In genomic region chr2:62456721-62457539, GRCh38 we compare ENCODE assay signal across 8 cellular contexts. TPM values are rescaled to one million over a fixed set of nuclear protein-coding genes. Genes with fewer than 3 reads are reported as not detected.
DNase-seq lines count a peak whose midpoint lies in the region; ATAC-seq and TF ChIP-seq lines count a peak whose summit lies in the region.

No MANE protein-coding gene starts in this region.

- peaks cover 7% of the 10 kb centered on the region for H3K27me3 Mint-ChIP-seq in activated T-cell treated with anti-CD3 and anti-CD28 coated beads, Interleukin-2, amount 50 U/mL, for 4 hours (ENCODE audit: low read depth)

- ATAC-seq in GM19452 (IDR thresholded peaks at IDR 0.05; ENCODE audit: unreplicated experiment): peak; percentile 89
- ATAC-seq in HG03565 (IDR thresholded peaks at IDR 0.05; ENCODE audit: unreplicated experiment): peak; percentile 69
- peak; percentile 89 to 91 for ATAC-seq in activated T-cell treated with anti-CD3 and anti-CD28 coated beads, Interleukin-2, amount 50 U/mL, for 4 hours

- no peaks in the 10 kb centered on the region for H3K36me3 Mint-ChIP-seq in activated T-cell treated with anti-CD3 and anti-CD28 coated beads, Interleukin-2, amount 50 U/mL, for 4 hours (ENCODE audit: insufficient read depth)

- H3K4me3 ChIP-seq in OCI-LY3 (ENCODE audit: low read length) (peak overlapping the region; percentile 82), esophagus (ENCODE audit: low read depth in 1 of 2, low read length in 2 of 2) (peak overlapping the region; percentile 67 to 68), muscle layer of colon (ENCODE audit: low read depth in 1 of 2, low read length in 2 of 2) (peak overlapping the region; percentile 54 to 80)

- H3K4me1 ChIP-seq in OCI-LY3 (ENCODE audit: low read length) (peaks cover 6% of the 10 kb centered on the region; the same call in 1 of the 2 replicates), esophagus (ENCODE audit: control insufficient read depth in 2 of 2, insufficient read depth in 2 of 2, low read length in 1 of 2) (peaks cover 0 to 27% of the 10 kb centered on the region in 2 donors), muscle layer of colon (ENCODE audit: insufficient read depth, low read length) (peaks cover 31% of the 10 kb centered on the region)

- peak overlapping the region; percentile 78 for H3K4me2 ChIP-seq in OCI-LY3 (ENCODE audit: low read length)

- H4K20me1 ChIP-seq in OCI-LY3 (ENCODE audit: insufficient read depth, low read length): no peaks in the 10 kb centered on the region

- peak overlapping the region; percentile 42 for H3K4me3 Mint-ChIP-seq in activated T-cell treated with anti-CD3 and anti-CD28 coated beads, Interleukin-2, amount 50 U/mL, for 4 hours

- H3K9ac ChIP-seq in OCI-LY3 (ENCODE audit: low read length): peak overlapping the region; percentile 44
- peak overlapping the region; percentile 24 for H3K9ac ChIP-seq in muscle layer of colon (ENCODE audit: low read length)

- H3K79me2 ChIP-seq in OCI-LY3 (ENCODE audit: low read length): no peaks in the 10 kb centered on the region

- WGBS in esophagus, 2 donors: 5% methylated on average over 50 to 52 of the region's 52 CpGs

- H3K27me3 ChIP-seq in OCI-LY3 (ENCODE audit: low read depth, low read length) (no peaks in the 10 kb centered on the region), esophagus (ENCODE audit: control insufficient read depth in 1 of 2, insufficient read depth in 2 of 2, low read length in 2 of 2) (no peaks in the 10 kb centered on the region), muscle layer of colon (ENCODE audit: control insufficient read depth in 1 of 2, insufficient read depth in 2 of 2, low read length in 2 of 2) (no peaks in the 10 kb centered on the region)

- no peak overlapping the region for H3K27ac ChIP-seq in OCI-LY3 (ENCODE audit: low read length)
- H3K27ac ChIP-seq in esophagus (ENCODE audit: low read depth in 2 of 2, low read length in 1 of 2): peak overlapping the region; percentile 85 to 89
- H3K27ac ChIP-seq in muscle layer of colon (ENCODE audit: low read depth, low read length): peak overlapping the region; percentile 64

- peak overlapping the region; percentile 75 for H2AFZ ChIP-seq in OCI-LY3 (ENCODE audit: low read depth, low read length)

- peaks cover 2% of the 10 kb centered on the region for H3K4me1 Mint-ChIP-seq in activated T-cell treated with anti-CD3 and anti-CD28 coated beads, Interleukin-2, amount 50 U/mL, for 4 hours (ENCODE audit: low read depth)

- H3K9me3 ChIP-seq in OCI-LY3 (ENCODE audit: insufficient read depth, low read length) (no peaks in the 10 kb centered on the region), esophagus (ENCODE audit: control insufficient read depth in 2 of 2, insufficient read depth in 1 of 2, low read depth in 1 of 2, low read length in 1 of 2) (no peaks in the 10 kb centered on the region), muscle layer of colon (ENCODE audit: low read length) (no peaks in the 10 kb centered on the region)

- peak; percentile 62 for DNase-seq in COR-L47 (lab: John Stamatoyannopoulos, UW)
- peak; percentile 61 for DNase-seq in activated T-cell treated with anti-CD3 and anti-CD28 coated beads, Interleukin-2, amount 50 U/mL, for 4 hours
- DNase-seq in stimulated activated CD8-positive, alpha-beta memory T cell treated with anti-CD3 and anti-CD28 coated beads, Interleukin-7, amount 100 ng/mL, for 24 hours (ENCODE audit: low read depth): peak; percentile 40

- peak; percentile 85 for TF ChIP-seq CTCF in OCI-LY3 (IDR thresholded peaks at IDR 0.05; ENCODE audit: low read depth, low read length)

- no peaks in the 10 kb centered on the region for H3K36me3 ChIP-seq in OCI-LY3 (replicated peaks; ENCODE audit: low read depth, low read length)
- H3K36me3 ChIP-seq in esophagus (ENCODE audit: control insufficient read depth in 2 of 2, insufficient read depth in 2 of 2, low read length in 1 of 2): no peaks in the 10 kb centered on the region
- no peaks in the 10 kb centered on the region for H3K36me3 ChIP-seq in muscle layer of colon (ENCODE audit: insufficient read depth, low read length)

- H3K9me3 Mint-ChIP-seq in activated T-cell treated with anti-CD3 and anti-CD28 coated beads, Interleukin-2, amount 50 U/mL, for 4 hours: no peaks in the 10 kb centered on the region

RNA-seq across cellular contexts. Expression of gene TMEM17, which starts 49.1 kb away (rescaled TPM):
- total RNA-seq in activated T-cell treated with anti-CD3 and anti-CD28 coated beads, Interleukin-2, amount 50 U/mL, for 4 hours: under 1 TPM in 2 of 3 donors, not detected in 1; 0.08 to 0.15 TPM
- polyA plus RNA-seq in esophagus: 1 to 10 TPM; 1.1 to 1.5 TPM
